21 cellular contexts compared by ENCODE assay signal in the genomic region with DNA sequence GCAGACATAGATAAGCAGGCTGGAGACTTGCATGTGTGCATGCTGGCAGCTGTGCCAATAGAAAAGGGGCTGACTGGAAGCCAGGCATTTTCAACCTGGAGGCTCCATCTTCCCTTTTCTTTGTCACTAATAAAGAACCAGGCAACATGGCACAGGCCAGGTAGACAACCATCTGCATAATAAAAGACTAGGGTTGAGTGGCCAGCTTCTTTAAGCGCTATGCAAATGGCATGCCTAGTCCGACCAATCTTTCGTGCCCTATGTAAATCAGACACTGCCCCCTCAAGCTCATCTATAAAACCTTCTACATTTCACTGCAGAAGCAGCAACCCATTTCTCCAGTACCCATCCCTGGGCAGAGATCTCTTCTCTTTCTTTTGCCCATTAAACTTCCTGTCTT. TPM values are rescaled to one million over a fixed set of nuclear protein-coding genes. Genes with fewer than 3 reads are reported as not detected.
A peak's percentile ranks its signal among the peaks of the same experiment; 100 is the strongest.
DNase-seq lines count a peak whose midpoint lies in the region; ATAC-seq and TF ChIP-seq lines count a peak whose summit lies in the region.
"Had no signal": no experiment of that assay in that cellular context is flagged by ENCODE, and none has a peak within 500 bp of the region (broad histone marks: within the 10 kb centered on the region; RNA-seq: fewer than 3 reads in every experiment).

No MANE protein-coding gene starts in this region.

- CTCF ChIA-PET in WTC11 (lab: Charles Lee): interaction anchor here (0.6 to 1.1 kb wide), 2 partner anchors 24 to 46 kb away, joined by 3 to 4 read pairs; no protein-coding TSS in a partner anchor

- no peak overlapping the region for H3K27ac Mint-ChIP-seq in WTC11
- H3K27ac Mint-ChIP-seq: B cell had no signal

- no peak overlapping the region for H3K4me3 Mint-ChIP-seq in WTC11
- H3K4me3 Mint-ChIP-seq: B cell had no signal

- intact Hi-C loops in posterior vena cava (cut with DNase I): no loop called here

- H3K4me1 ChIP-seq in iPS-15b (ENCODE audit: control insufficient read depth, insufficient read depth, low read length): peaks cover 5% of the 10 kb centered on the region

- H3K36me3 ChIP-seq in iPS-15b (ENCODE audit: control insufficient read depth, insufficient read depth, low read length): no peaks in the 10 kb centered on the region

- H3K27me3 Mint-ChIP-seq in WTC11 (ENCODE audit: low read depth): no peaks in the 10 kb centered on the region

- ATAC-seq in WTC11 (peak; percentile 99), esophagus mucosa (no peak)
- ATAC-seq: PC-3 had no signal

- H3K9me3 Mint-ChIP-seq in WTC11: peaks cover 56% of the 10 kb centered on the region

- H3K9me3 ChIP-seq in iPS-15b (ENCODE audit: control insufficient read depth, insufficient read depth, low read length): no peaks in the 10 kb centered on the region
- H3K9me3 ChIP-seq: SK-N-SH had no signal

- no peak for TF ChIP-seq CTCF in WTC11 (IDR thresholded peaks at IDR 0.05)

- peaks cover 17% of the 10 kb centered on the region for H3K4me1 Mint-ChIP-seq in WTC11
- H3K4me1 Mint-ChIP-seq: B cell had no signal

- H3K9ac ChIP-seq in iPS-15b (ENCODE audit: low read depth, low read length): peak overlapping the region; percentile 24
- H3K9ac ChIP-seq: SK-N-SH had no signal

- no peaks in the 10 kb centered on the region for H3K27me3 ChIP-seq in iPS-15b (ENCODE audit: control insufficient read depth, insufficient read depth, low read length)

- H3K36me3 Mint-ChIP-seq in WTC11: peaks cover 29% of the 10 kb centered on the region

- H3K4me3 ChIP-seq in iPS-15b (ENCODE audit: low read depth, low read length): peak overlapping the region; percentile 20

- peak; percentile 44 for DNase-seq in NCI-H146 (lab: John Stamatoyannopoulos, UW)
- no peak for DNase-seq in NCI-H146 treated with DMSO at 0.1 percent for 48 hours (lab: John Stamatoyannopoulos, UW; ENCODE audit: unreplicated experiment)
- no peak for DNase-seq in WTC11 (ENCODE audit: low spot score)
- no peak for DNase-seq in posterior vena cava (ENCODE audit: low spot score)
- DNase-seq in NCI-H69 (lab: John Stamatoyannopoulos, UW): no peak
- no peak for DNase-seq in NCI-H1105 treated with DMSO at 0.1 percent for 48 hours (lab: John Stamatoyannopoulos, UW)
- DNase-seq: 8988T, MM.1S, NCI-H1092, NCI-H1694, NCI-H2227 treated with DMSO at 0.1 percent for 48 hours, NCI-H510A treated with DMSO at 0.1 percent for 48 hours, PC-3, RPMI8226, SHP77 treated with DMSO at 0.1 percent for 48 hours, SK-N-SH had no signal

- POLR2A ChIA-PET in WTC11 (lab: Charles Lee): no interaction called here

TF ChIP-seq in WTC11, 78 proteins besides CTCF, POLR2A, EP300 and RAD21:
- TF ChIP-seq ZNF232 (CRISPR knock-in tag; IDR thresholded peaks at IDR 0.05) (no peak), TCF7 (CRISPR knock-in tag; IDR thresholded peaks at IDR 0.05; ENCODE audit: low read depth) (no peak), MXD4 (CRISPR knock-in tag; IDR thresholded peaks at IDR 0.05; ENCODE audit: borderline replicate concordance) (no peak), NR3C1 (CRISPR knock-in tag; conservative IDR thresholded peaks at IDR 0.05; ENCODE audit: low read depth) (no peak), ZNF416 (CRISPR knock-in tag; IDR thresholded peaks at IDR 0.05) (no peak), ZNF423 (CRISPR knock-in tag; IDR thresholded peaks at IDR 0.05) (no peak), SMAD4 (CRISPR knock-in tag; IDR thresholded peaks at IDR 0.05) (no peak), IRF2 (CRISPR knock-in tag; IDR thresholded peaks at IDR 0.05; ENCODE audit: borderline replicate concordance, low read depth) (no peak)
- TF ChIP-seq, protein P1, sequence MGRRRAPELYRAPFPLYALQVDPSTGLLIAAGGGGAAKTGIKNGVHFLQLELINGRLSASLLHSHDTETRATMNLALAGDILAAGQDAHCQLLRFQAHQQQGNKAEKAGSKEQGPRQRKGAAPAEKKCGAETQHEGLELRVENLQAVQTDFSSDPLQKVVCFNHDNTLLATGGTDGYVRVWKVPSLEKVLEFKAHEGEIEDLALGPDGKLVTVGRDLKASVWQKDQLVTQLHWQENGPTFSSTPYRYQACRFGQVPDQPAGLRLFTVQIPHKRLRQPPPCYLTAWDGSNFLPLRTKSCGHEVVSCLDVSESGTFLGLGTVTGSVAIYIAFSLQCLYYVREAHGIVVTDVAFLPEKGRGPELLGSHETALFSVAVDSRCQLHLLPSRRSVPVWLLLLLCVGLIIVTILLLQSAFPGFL (CRISPR knock-in tag; IDR thresholded peaks at IDR 0.05; ENCODE audit: borderline replicate concordance): no peak
- TF ChIP-seq, protein P2, sequence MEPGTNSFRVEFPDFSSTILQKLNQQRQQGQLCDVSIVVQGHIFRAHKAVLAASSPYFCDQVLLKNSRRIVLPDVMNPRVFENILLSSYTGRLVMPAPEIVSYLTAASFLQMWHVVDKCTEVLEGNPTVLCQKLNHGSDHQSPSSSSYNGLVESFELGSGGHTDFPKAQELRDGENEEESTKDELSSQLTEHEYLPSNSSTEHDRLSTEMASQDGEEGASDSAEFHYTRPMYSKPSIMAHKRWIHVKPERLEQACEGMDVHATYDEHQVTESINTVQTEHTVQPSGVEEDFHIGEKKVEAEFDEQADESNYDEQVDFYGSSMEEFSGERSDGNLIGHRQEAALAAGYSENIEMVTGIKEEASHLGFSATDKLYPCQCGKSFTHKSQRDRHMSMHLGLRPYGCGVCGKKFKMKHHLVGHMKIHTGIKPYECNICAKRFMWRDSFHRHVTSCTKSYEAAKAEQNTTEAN (CRISPR knock-in tag; IDR thresholded peaks at IDR 0.05): no peak
- TF ChIP-seq, protein P3, sequence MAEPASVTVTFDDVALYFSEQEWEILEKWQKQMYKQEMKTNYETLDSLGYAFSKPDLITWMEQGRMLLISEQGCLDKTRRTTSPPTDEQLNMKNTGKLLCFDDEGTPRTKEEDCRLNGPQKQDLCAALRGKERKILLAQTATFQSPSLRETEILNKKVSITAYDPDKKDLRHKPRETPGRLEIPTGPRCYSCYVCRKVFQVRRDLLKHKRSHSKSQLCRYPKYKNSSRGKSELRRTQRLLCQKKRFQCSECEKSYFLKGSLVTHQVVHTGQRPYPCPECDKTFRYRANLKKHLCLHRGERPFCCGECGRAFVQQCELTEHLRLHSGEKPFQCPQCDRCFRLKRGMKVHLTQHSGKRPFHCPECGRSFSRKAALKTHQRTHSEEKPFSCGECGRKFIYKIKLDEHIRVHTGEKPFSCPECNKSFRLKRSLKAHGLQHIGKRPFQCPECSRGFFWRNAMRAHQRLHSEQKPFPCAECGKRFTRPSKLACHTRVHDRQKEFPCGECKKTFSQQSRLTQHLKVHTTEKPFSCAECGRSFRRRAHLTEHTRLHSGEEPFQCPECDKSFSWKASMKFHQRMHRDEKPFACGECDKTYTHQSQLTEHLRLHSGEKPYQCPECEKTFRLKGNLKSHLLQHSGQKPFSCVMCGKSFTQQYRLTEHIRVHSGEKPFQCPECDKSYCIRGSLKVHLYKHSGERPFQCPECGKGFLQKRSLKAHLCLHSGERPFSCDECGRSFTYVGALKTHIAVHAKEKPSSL (CRISPR knock-in tag; conservative IDR thresholded peaks at IDR 0.05): no peak
- TF ChIP-seq, protein P4, sequence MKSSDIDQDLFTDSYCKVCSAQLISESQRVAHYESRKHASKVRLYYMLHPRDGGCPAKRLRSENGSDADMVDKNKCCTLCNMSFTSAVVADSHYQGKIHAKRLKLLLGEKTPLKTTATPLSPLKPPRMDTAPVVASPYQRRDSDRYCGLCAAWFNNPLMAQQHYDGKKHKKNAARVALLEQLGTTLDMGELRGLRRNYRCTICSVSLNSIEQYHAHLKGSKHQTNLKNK (CRISPR knock-in tag; IDR thresholded peaks at IDR 0.05): no peak
- TF ChIP-seq, protein P5, sequence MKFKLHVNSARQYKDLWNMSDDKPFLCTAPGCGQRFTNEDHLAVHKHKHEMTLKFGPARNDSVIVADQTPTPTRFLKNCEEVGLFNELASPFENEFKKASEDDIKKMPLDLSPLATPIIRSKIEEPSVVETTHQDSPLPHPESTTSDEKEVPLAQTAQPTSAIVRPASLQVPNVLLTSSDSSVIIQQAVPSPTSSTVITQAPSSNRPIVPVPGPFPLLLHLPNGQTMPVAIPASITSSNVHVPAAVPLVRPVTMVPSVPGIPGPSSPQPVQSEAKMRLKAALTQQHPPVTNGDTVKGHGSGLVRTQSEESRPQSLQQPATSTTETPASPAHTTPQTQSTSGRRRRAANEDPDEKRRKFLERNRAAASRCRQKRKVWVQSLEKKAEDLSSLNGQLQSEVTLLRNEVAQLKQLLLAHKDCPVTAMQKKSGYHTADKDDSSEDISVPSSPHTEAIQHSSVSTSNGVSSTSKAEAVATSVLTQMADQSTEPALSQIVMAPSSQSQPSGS (CRISPR knock-in tag; IDR thresholded peaks at IDR 0.05; ENCODE audit: borderline replicate concordance, low read depth): no peak

RNA-seq across cellular contexts. Expression of a gene that starts 4.6 kb away (rescaled TPM):
- total RNA-seq in WTC11 (2021) (not detected in 3 replicates), posterior vena cava (under 1 TPM in 1 of 2 donors, not detected in 1; 0.38 TPM), esophagus mucosa (not detected)
- total RNA-seq: B cell, Daoy, LHCN-M2, PC-3 had no signal

RNA-seq across cellular contexts. Expression of a gene that starts 21.9 kb away (rescaled TPM):
- total RNA-seq in WTC11 (2021) (not detected in 3 replicates), posterior vena cava (under 1 TPM in 1 of 2 donors, not detected in 1; 0.46 TPM), esophagus mucosa (0.60 TPM)
- total RNA-seq: PC-3 had no signal

RNA-seq across cellular contexts. Expression of a gene that starts 37.4 kb away (rescaled TPM):
- total RNA-seq in WTC11 (2021) (not detected in 3 replicates), posterior vena cava (not detected), esophagus mucosa (not detected)
- total RNA-seq: B cell, Daoy, PC-3 had no signal

RNA-seq across cellular contexts. Expression of a gene that starts 47.9 kb away (rescaled TPM):
- total RNA-seq in WTC11 (2021) (0.55 to 1.0 TPM (median 0.69 TPM) in 3 replicates), posterior vena cava (1 to 10 TPM in 1 of 2 donors, under 1 TPM in 1; 0.33 to 1.2 TPM), esophagus mucosa (1.4 TPM)

RNA-seq across cellular contexts. Expression of a gene that starts 48.2 kb away (rescaled TPM):
- not detected in 3 replicates for total RNA-seq in WTC11 (2021)
- not detected for total RNA-seq in posterior vena cava
- total RNA-seq in esophagus mucosa: not detected
- total RNA-seq: B cell, Daoy, LHCN-M2, PC-3 had no signal
